In genomic region chr20:50320910-50321796, GRCh38 we compare ENCODE assay signal across 1 cellular context.
TF ChIP-seq lines count a peak whose summit lies in the region.

No MANE protein-coding gene starts in this region.

TF ChIP-seq in K562, 482 proteins besides CTCF, POLR2A, EP300 and RAD21 (continued from another document and continues in another):
- TF ChIP-seq AFF4 (CRISPR knock-in tag; IDR thresholded peaks at IDR 0.05) (no peak), RREB1 (CRISPR knock-in tag; IDR thresholded peaks at IDR 0.05) (no peak), GABPB2 (CRISPR knock-in tag; conservative IDR thresholded peaks at IDR 0.05) (no peak), STAT6 (CRISPR knock-in tag; IDR thresholded peaks at IDR 0.05) (no peak), ZNF408 (CRISPR knock-in tag; IDR thresholded peaks at IDR 0.05; ENCODE audit: low read depth) (no peak), PRMT5 (CRISPR knock-in tag; IDR thresholded peaks at IDR 0.05) (no peak), NKRF (IDR thresholded peaks at IDR 0.05; ENCODE audit: borderline replicate concordance) (no peak), TBP (optimal IDR thresholded peaks at IDR 0.05; ENCODE audit: low read depth, low read length) (no peak), BRF1 (IDR thresholded peaks at IDR 0.05; ENCODE audit: borderline replicate concordance, extremely low read depth, insufficient read length) (no peak), ATF4 (CRISPR knock-in tag; IDR thresholded peaks at IDR 0.05) (no peak), ATF7 (IDR thresholded peaks at IDR 0.05) (peak; percentile 29; the same call in 1 of the 2 replicates), CHD4 (IDR thresholded peaks at IDR 0.05; ENCODE audit: insufficient read depth, insufficient replicate concordance, low read depth, low read length, poor library complexity, severe bottlenecking) (no peak), SUPT5H (IDR thresholded peaks at IDR 0.05) (0 out of 2 replicates have a peak, but pooled peaks have one; percentile 35), SRF (CRISPR knock-in tag; IDR thresholded peaks at IDR 0.05) (peak in 1 of 2 experiments; percentile 62; a peak in 1 of 4 replicates), E2F3 (CRISPR knock-in tag; IDR thresholded peaks at IDR 0.05) (no peak), ZNF592 (IDR thresholded peaks at IDR 0.05) (0 out of 2 replicates have a peak, but pooled peaks have one; percentile 33), MYBL2 (IDR thresholded peaks at IDR 0.05; ENCODE audit: low read depth) (no peak), MYBL2 (CRISPR knock-in tag; IDR thresholded peaks at IDR 0.05; ENCODE audit: borderline replicate concordance) (no peak), E4F1 (CRISPR knock-in tag; IDR thresholded peaks at IDR 0.05; ENCODE audit: borderline replicate concordance) (no peak), ZNF263 (CRISPR knock-in tag; IDR thresholded peaks at IDR 0.05; ENCODE audit: borderline replicate concordance) (no peak), KDM1A (IDR thresholded peaks at IDR 0.05) (no peak), ZFX (CRISPR knock-in tag; IDR thresholded peaks at IDR 0.05) (peak; percentile 76), ZNF133 (CRISPR knock-in tag; IDR thresholded peaks at IDR 0.05) (no peak), U2AF1 (optimal IDR thresholded peaks at IDR 0.05; ENCODE audit: low read depth, low read length) (no peak), NR2C1 (IDR thresholded peaks at IDR 0.05) (no peak), NR2C1 (tag; IDR thresholded peaks at IDR 0.05) (no peak), ZNF354B (CRISPR knock-in tag; IDR thresholded peaks at IDR 0.05) (no peak), HMG20B (CRISPR knock-in tag; IDR thresholded peaks at IDR 0.05) (no peak), ZNF277 (CRISPR knock-in tag; IDR thresholded peaks at IDR 0.05; ENCODE audit: borderline replicate concordance) (no peak), PTTG1 (tag; IDR thresholded peaks at IDR 0.05; ENCODE audit: low read depth) (no peak), NELFE (IDR thresholded peaks at IDR 0.05; ENCODE audit: insufficient read depth, insufficient read length) (no peak), SMC3 (conservative IDR thresholded peaks at IDR 0.05; ENCODE audit: insufficient read depth, low read depth, low read length) (no peak)
